8 cellular contexts compared by ENCODE assay signal in the genomic region with DNA sequence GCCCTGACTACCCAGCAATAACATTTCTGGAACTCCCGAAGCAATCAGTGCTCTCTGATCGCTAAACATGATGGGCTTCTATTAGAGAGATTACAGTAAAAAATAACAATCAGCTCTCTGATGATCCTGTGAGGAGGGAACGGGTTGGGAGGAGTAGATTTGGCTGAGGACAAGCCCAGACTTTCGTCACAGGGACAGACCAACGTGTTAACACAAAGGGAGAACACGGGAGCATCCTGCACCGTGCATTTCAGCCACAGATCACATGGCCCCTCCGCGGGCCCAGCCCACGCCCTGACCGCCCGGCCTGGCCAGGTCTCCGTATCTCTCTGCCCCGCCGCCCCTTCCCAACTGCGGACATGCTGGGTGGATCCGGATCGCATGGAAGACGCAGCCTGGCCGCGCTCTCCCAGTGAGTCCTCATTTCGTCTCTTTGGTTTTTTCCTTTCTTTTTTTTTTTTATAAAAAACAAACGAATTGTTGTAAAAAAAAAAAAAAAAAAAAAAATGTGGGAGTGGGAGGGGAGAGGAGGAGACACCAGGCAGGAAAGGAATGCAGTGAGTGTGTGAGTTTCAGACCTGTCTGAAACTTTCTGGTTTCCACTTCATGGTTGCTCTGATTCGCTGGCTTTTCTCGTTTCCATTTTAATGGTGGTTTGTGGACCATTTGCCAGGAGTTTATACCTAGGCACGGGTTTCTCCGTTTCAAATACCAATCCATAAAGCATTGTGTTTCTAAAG.
DNase-seq lines count a peak whose midpoint lies in the region; ATAC-seq and TF ChIP-seq lines count a peak whose summit lies in the region.

No MANE protein-coding gene starts in this region.

- TF ChIP-seq CTCF in body of pancreas (IDR thresholded peaks at IDR 0.05) = no peak

- H3K4me1 ChIP-seq in body of pancreas (peaks cover 5% of the 10 kb centered on the region), rectal smooth muscle tissue (ENCODE audit: control insufficient read depth, insufficient read depth, low read length) (peaks cover 24% of the 10 kb centered on the region)

- H3K36me3 ChIP-seq in body of pancreas (replicated peaks in 1 of 2; ENCODE audit: insufficient read depth in 1 of 2, low read depth in 2 of 2) = no peaks in the 10 kb centered on the region
- no peaks in the 10 kb centered on the region for H3K36me3 ChIP-seq in rectal smooth muscle tissue (ENCODE audit: control insufficient read depth, insufficient read depth, low read length)

- H3K27ac ChIP-seq in body of pancreas (peak overlapping the region; percentile 49 to 83 (median 71)), rectal smooth muscle tissue (ENCODE audit: low read depth, low read length) (peak overlapping the region; percentile 73)

- ATAC-seq in body of pancreas = peak; percentile 85
- ATAC-seq in HG02884 (IDR thresholded peaks at IDR 0.05; ENCODE audit: unreplicated experiment) = no peak
- ATAC-seq in GM18498 (IDR thresholded peaks at IDR 0.05; ENCODE audit: unreplicated experiment) = no peak

- TF ChIP-seq POLR2A in body of pancreas (IDR thresholded peaks at IDR 0.05) = peak in 2 of 3 donors; percentile 58

- DNase-seq in DMS114 treated with DMSO at 0.1 percent for 48 hours (lab: John Stamatoyannopoulos, UW; ENCODE audit: unreplicated experiment) (peak; percentile 47), NCI-H226 (peak; percentile 81), body of pancreas (peak; percentile 52 to 80 (median 63)), hypothalamus (lab: John Stamatoyannopoulos, UW) (peak in 49 of 51 donors; percentile 27 to 89 (median 68)), SKM-1 treated with dmso at 0.1 percent for 144 hours (lab: John Stamatoyannopoulos, UW; ENCODE audit: unreplicated experiment) (no peak)

- H3K4me3 ChIP-seq in body of pancreas (peak overlapping the region in 1 of 2 donors; percentile 40), rectal smooth muscle tissue (ENCODE audit: low read length) (peak overlapping the region; percentile 57)

- intact Hi-C loops in body of pancreas (cut with DNase I) = no loop called here

- WGBS in body of pancreas, 2 donors = 3 to 7% methylated on average over 21 to 27 of the region's 27 CpGs

- no peaks in the 10 kb centered on the region for H3K9me3 ChIP-seq in body of pancreas

- no peaks in the 10 kb centered on the region for H3K27me3 ChIP-seq in body of pancreas
- H3K27me3 ChIP-seq in rectal smooth muscle tissue (ENCODE audit: control insufficient read depth, insufficient read depth, low read length) = no peaks in the 10 kb centered on the region

- H3K9ac ChIP-seq in rectal smooth muscle tissue (ENCODE audit: low read length) = no peak overlapping the region
